ENCODE assay signal across 1 cellular context in genomic region chr4:127015616-127016015, GRCh38.
TF ChIP-seq lines count a peak whose summit lies in the region.

No MANE protein-coding gene starts in this region.

TF ChIP-seq in IMR-90, 13 proteins besides CTCF, POLR2A, EP300 and RAD21 (continued from another document):
- TF ChIP-seq MAZ (IDR thresholded peaks at IDR 0.05; ENCODE audit: borderline replicate concordance, low read depth, low read length): no peak
